Comparison of ENCODE assay signal across 1 cellular context in the genomic region with DNA sequence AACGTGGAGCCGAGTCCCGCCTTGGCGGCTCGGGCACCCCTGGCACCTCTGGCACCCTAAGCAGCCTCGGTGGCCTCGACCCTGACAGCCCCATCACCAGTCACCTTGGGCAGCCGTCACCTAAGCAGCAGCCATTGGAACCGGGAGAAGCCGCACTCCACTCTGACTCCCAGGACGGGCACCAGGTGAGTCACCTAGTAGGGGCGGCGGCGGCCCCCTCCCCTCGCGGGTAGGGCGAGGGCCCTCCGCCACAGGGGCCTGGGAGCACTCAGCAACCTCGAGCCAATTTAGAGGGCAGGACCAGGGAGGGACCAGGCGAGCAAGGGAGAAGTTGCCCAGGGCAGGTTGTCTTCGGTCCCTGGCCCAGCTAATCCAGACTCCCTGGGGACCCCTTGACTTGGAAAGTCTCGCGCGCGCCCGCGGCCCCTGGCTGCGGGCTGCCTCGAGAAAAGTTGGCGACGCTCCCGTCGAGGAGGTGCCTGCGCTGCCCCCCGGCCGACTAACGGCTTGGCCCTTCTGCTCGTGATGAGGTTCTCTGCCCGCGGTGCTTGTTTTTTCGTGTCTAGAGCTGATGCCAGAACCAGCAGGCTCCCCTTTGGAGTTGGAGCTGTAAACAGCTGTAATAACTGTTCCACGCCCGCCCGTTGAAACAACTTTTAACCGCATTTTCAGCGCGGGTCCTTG.
TF ChIP-seq lines count a peak whose summit lies in the region.

No MANE protein-coding gene starts in this region.

TF ChIP-seq in SK-N-SH, 30 proteins besides CTCF, POLR2A, EP300 and RAD21 (continued from another document):
- TF ChIP-seq MXI1 (IDR thresholded peaks at IDR 0.05; ENCODE audit: low read depth, low read length) = no peak
